Comparison of ENCODE assay signal across 9 cellular contexts in genomic region chr7:925601-926000, GRCh38. TPM values are rescaled to one million over a fixed set of nuclear protein-coding genes. Genes with fewer than 3 reads are reported as not detected.
A peak's percentile ranks its signal among the peaks of the same experiment; 100 is the strongest.
DNase-seq lines count a peak whose midpoint lies in the region; ATAC-seq and TF ChIP-seq lines count a peak whose summit lies in the region.
"Had no signal": no experiment of that assay in that cellular context is flagged by ENCODE, and none has a peak within 500 bp of the region (broad histone marks: within the 10 kb centered on the region; RNA-seq: fewer than 3 reads in every experiment).

No MANE protein-coding gene starts in this region.

- no peaks in the 10 kb centered on the region for H3K36me3 Mint-ChIP-seq in chondrocyte (ENCODE audit: low read depth)
- H3K36me3 Mint-ChIP-seq in MCF 10A (ENCODE audit: insufficient read depth, unreplicated experiment), result no peaks in the 10 kb centered on the region

- no peaks in the 10 kb centered on the region for H3K36me3 ChIP-seq in right atrium auricular region
- no peaks in the 10 kb centered on the region for H3K36me3 ChIP-seq in ovary
- no peaks in the 10 kb centered on the region for H3K36me3 ChIP-seq in urinary bladder (ENCODE audit: insufficient read depth)

- no TSS peak for BruUV-seq in MCF 10A (replicated peaks; lab: Mats Ljungman, UMichigan)

- TF ChIP-seq CTCF in right atrium auricular region (IDR thresholded peaks at IDR 0.05) (no peak), chondrocyte (IDR thresholded peaks at IDR 0.05) (no peak), ovary (IDR thresholded peaks at IDR 0.05) (no peak), MCF 10A (IDR thresholded peaks at IDR 0.05; ENCODE audit: unreplicated experiment) (no peak)

- CTCF ChIA-PET in MCF 10A (lab: Yijun Ruan, JAX), result no interaction called here

- H3K9me3 ChIP-seq in right atrium auricular region, result no peaks in the 10 kb centered on the region
- no peaks in the 10 kb centered on the region for H3K9me3 ChIP-seq in ovary

- H3K27me3 Mint-ChIP-seq in chondrocyte (ENCODE audit: low read depth) (no peaks in the 10 kb centered on the region), MCF 10A (ENCODE audit: insufficient read depth, unreplicated experiment) (no peaks in the 10 kb centered on the region)

- no peak for ATAC-seq in Right ventricle myocardium inferior
- no peak for ATAC-seq in HG03565 (IDR thresholded peaks at IDR 0.05; ENCODE audit: unreplicated experiment)

- H3K4me1 Mint-ChIP-seq in chondrocyte (ENCODE audit: low read depth) (peaks cover 28% of the 10 kb centered on the region), MCF 10A (ENCODE audit: insufficient read depth, unreplicated experiment) (no peaks in the 10 kb centered on the region)

- no peak for TF ChIP-seq POLR2A in ovary (IDR thresholded peaks at IDR 0.05)

- H3K27me3 ChIP-seq in right atrium auricular region (no peaks in the 10 kb centered on the region), ovary (no peaks in the 10 kb centered on the region)

- TF ChIP-seq EP300 in ovary (IDR thresholded peaks at IDR 0.05), result no peak

- H3K27ac ChIP-seq in right atrium auricular region (no peak overlapping the region), ovary (no peak overlapping the region), urinary bladder (ENCODE audit: low read depth) (peak overlapping the region; percentile 39)

- H3K4me3 Mint-ChIP-seq in chondrocyte (ENCODE audit: unreplicated experiment), result no peak overlapping the region
- no peak overlapping the region for H3K4me3 Mint-ChIP-seq in MCF 10A (ENCODE audit: unreplicated experiment)

- DNase-seq in Right ventricle myocardium inferior (ENCODE audit: missing footprints) (peak; percentile 72), right atrium auricular region (ENCODE audit: low spot score) (no peak), chondrocyte (ENCODE audit: low spot score) (peak; percentile 93), ovary (peak in 4 of 5 donors; percentile 10 to 39 (median 16)), NCI-H1092 treated with DMSO at 0.1 percent for 48 hours (lab: John Stamatoyannopoulos, UW) (no peak), MCF 10A (ENCODE audit: unreplicated experiment) (no peak)

- POLR2A ChIA-PET in MCF 10A (lab: Yijun Ruan, JAX), result no interaction called here

- intact Hi-C loops in Right ventricle myocardium inferior (cut with DNase I) (loop anchor here (2.0 kb wide), 1 partner anchor 53 kb away; no protein-coding TSS in a partner anchor), ovary (cut with DNase I) (no loop called here), MCF 10A (cut with micrococcal nuclease) (no loop called here)

- H3K27ac Mint-ChIP-seq in chondrocyte (ENCODE audit: unreplicated experiment) (no peak overlapping the region), MCF 10A (ENCODE audit: low read depth, unreplicated experiment) (no peak overlapping the region)

- WGBS in ovary, 3 donors, result 76 to 80% (median 79%) methylated on average over 13 to 18 of the region's 18 CpGs
- WGBS in urinary bladder, result 63% methylated on average over 18 of the region's 18 CpGs

- H3K4me3 ChIP-seq in right atrium auricular region, result no peak overlapping the region
- H3K4me3 ChIP-seq in ovary, result no peak overlapping the region
- no peak overlapping the region for H3K4me3 ChIP-seq in urinary bladder (ENCODE audit: low read depth, low read length)

- H3K4me1 ChIP-seq in right atrium auricular region (peaks cover 0 to 33% of the 10 kb centered on the region in 2 donors), ovary (ENCODE audit: insufficient read depth) (peaks cover 2% of the 10 kb centered on the region), urinary bladder (ENCODE audit: insufficient read depth) (no peaks in the 10 kb centered on the region)

- no peaks in the 10 kb centered on the region for H3K9me3 Mint-ChIP-seq in chondrocyte (ENCODE audit: low read depth)
- H3K9me3 Mint-ChIP-seq in MCF 10A (ENCODE audit: unreplicated experiment), result no peaks in the 10 kb centered on the region

RNA-seq across cellular contexts. Expression of gene ADAP1, which starts 28.9 kb away (rescaled TPM):
- total RNA-seq in Right ventricle myocardium inferior (10.0 TPM), right atrium auricular region (1 to 10 TPM; 4.2 to 7.7 TPM), chondrocyte (3.9 to 7.0 TPM (median 6.7 TPM) in 3 replicates), ovary (10 to 100 TPM in 1 of 7 donors, 1 to 10 TPM in 5, under 1 TPM in 1; 0.96 to 16.4 (median 3.6) TPM), urinary bladder (11.7 TPM), MCF 10A (2022) (7.0 and 10.5 TPM in 2 replicates)
- polyA plus RNA-seq in ovary (1 to 10 TPM in 1 of 2 donors, under 1 TPM in 1; 0.52 to 3.5 TPM), urinary bladder (13.7 TPM)

RNA-seq across cellular contexts. Expression of gene GET4, which starts 49.2 kb away (rescaled TPM):
- total RNA-seq in Right ventricle myocardium inferior (19.1 TPM), right atrium auricular region (10 to 100 TPM; 16.1 to 19.7 TPM), chondrocyte (26.8 to 34.7 TPM (median 28.0 TPM) in 3 replicates), ovary (10 to 100 TPM; 16.8 to 37.6 (median 30.4) TPM), urinary bladder (11.6 TPM), MCF 10A (2022) (32.6 and 43.9 TPM in 2 replicates)
- polyA plus RNA-seq in ovary (10 to 100 TPM in 1 of 2 donors, 1 to 10 TPM in 1; 7.2 to 37.2 TPM), urinary bladder (42.4 TPM)

RNA-seq across cellular contexts. Expression of gene COX19, which starts 49.7 kb away (rescaled TPM):
- total RNA-seq in Right ventricle myocardium inferior, result 8.2 TPM
- 1 to 10 TPM; 2.8 to 5.5 TPM for total RNA-seq in right atrium auricular region
- total RNA-seq in chondrocyte, result 9.2 to 9.6 TPM (median 9.5 TPM) in 3 replicates
- total RNA-seq in ovary, result 10 to 100 TPM in 6 of 7 donors, 1 to 10 TPM in 1; 9.0 to 15.2 (median 10.5) TPM
- polyA plus RNA-seq in ovary, result 1 to 10 TPM; 6.7 to 6.8 TPM
- total RNA-seq in urinary bladder, result 24.0 TPM
- 6.5 TPM for polyA plus RNA-seq in urinary bladder
- 14.7 and 16.5 TPM in 2 replicates for total RNA-seq in MCF 10A (2022)

RNA-seq across cellular contexts. Expression of gene CYP2W1, which starts 57.4 kb away (rescaled TPM):
- total RNA-seq in Right ventricle myocardium inferior (not detected), right atrium auricular region (not detected), chondrocyte (not detected in 3 replicates), ovary (1 to 10 TPM in 6 of 7 donors, not detected in 1; 1.3 to 5.2 (median 2.8) TPM), urinary bladder (7.5 TPM), MCF 10A (2022) (not detected in 2 replicates)
- polyA plus RNA-seq in ovary (under 1 TPM in 1 of 2 donors, not detected in 1; 0.64 TPM), urinary bladder (0.22 TPM)
- total RNA-seq: activated CD8-positive, alpha-beta memory T cell treated with anti-CD3 and anti-CD28 coated beads for 36 hours had no signal

Comparison
In these comparisons a context has a peak if more than half of its experiments do, and no peak if none do; other contexts are left out.
1. DNase-seq: peak in Right ventricle myocardium inferior (single experiment), chondrocyte (single experiment) and ovary (4 of 5); none in right atrium auricular region (single experiment), NCI-H1092 treated with DMSO at 0.1 percent for 48 hours (single experiment) and MCF 10A (single experiment).